Comparison of ENCODE assay signal across 1 cellular context in genomic region chr1:207963429-207964194, GRCh38.
TF ChIP-seq lines count a peak whose summit lies in the region.

No MANE protein-coding gene starts in this region.

TF ChIP-seq in HepG2, 621 proteins besides CTCF, POLR2A, EP300 and RAD21 (continued from another document and continues in another):
- no peak for TF ChIP-seq ZBTB37 (CRISPR knock-in tag; IDR thresholded peaks at IDR 0.05)
- no peak for TF ChIP-seq SNAPC5 (CRISPR knock-in tag; IDR thresholded peaks at IDR 0.05; ENCODE audit: borderline replicate concordance)
- TF ChIP-seq THYN1 (CRISPR knock-in tag; IDR thresholded peaks at IDR 0.05; ENCODE audit: borderline replicate concordance, low read depth): no peak
- no peak for TF ChIP-seq ZNF44 (CRISPR knock-in tag; IDR thresholded peaks at IDR 0.05)
- TF ChIP-seq TCF12 (IDR thresholded peaks at IDR 0.05): no peak
- TF ChIP-seq TCF12 (CRISPR knock-in tag; IDR thresholded peaks at IDR 0.05): 0 out of 2 replicates have a peak, but pooled peaks have one; percentile 45
- peak; percentile 59 for TF ChIP-seq PHF20 (CRISPR knock-in tag; IDR thresholded peaks at IDR 0.05)
- TF ChIP-seq MTERF4 (CRISPR knock-in tag; IDR thresholded peaks at IDR 0.05): peak; percentile 22; the same call in 1 of the 2 replicates
- no peak; the same call in 1 of the 2 replicates for TF ChIP-seq ZNF704 (CRISPR knock-in tag; IDR thresholded peaks at IDR 0.05; ENCODE audit: borderline replicate concordance)
- TF ChIP-seq PAWR (CRISPR knock-in tag; IDR thresholded peaks at IDR 0.05; ENCODE audit: borderline replicate concordance): no peak
- no peak for TF ChIP-seq KLF9 (CRISPR knock-in tag; IDR thresholded peaks at IDR 0.05; ENCODE audit: low read depth)
- no peak for TF ChIP-seq FOXA1 (IDR thresholded peaks at IDR 0.05)
- peak; percentile 92 for TF ChIP-seq FOXA1 (CRISPR knock-in tag; IDR thresholded peaks at IDR 0.05)
- 0 out of 2 replicates have a peak, but pooled peaks have one; percentile 51 for TF ChIP-seq THAP9 (CRISPR knock-in tag; IDR thresholded peaks at IDR 0.05; ENCODE audit: borderline replicate concordance)
- peak; percentile 24 for TF ChIP-seq CBX1 (IDR thresholded peaks at IDR 0.05; ENCODE audit: low read depth)
- 0 out of 2 replicates have a peak, but pooled peaks have one; percentile 23 for TF ChIP-seq RFXAP (CRISPR knock-in tag; IDR thresholded peaks at IDR 0.05; ENCODE audit: borderline replicate concordance)
- no peak for TF ChIP-seq SIX4 (CRISPR knock-in tag; IDR thresholded peaks at IDR 0.05)
- peak; percentile 69 for TF ChIP-seq THAP11 (CRISPR knock-in tag; IDR thresholded peaks at IDR 0.05)
- TF ChIP-seq DRAP1 (CRISPR knock-in tag; IDR thresholded peaks at IDR 0.05): no peak
- TF ChIP-seq LCORL (IDR thresholded peaks at IDR 0.05): no peak
- peak; percentile 22; the same call in 1 of the 2 replicates for TF ChIP-seq LCORL (CRISPR knock-in tag; IDR thresholded peaks at IDR 0.05)
- 0 out of 2 replicates have a peak, but pooled peaks have one; percentile 65 for TF ChIP-seq NFKBIZ (CRISPR knock-in tag; IDR thresholded peaks at IDR 0.05)
- no peak for TF ChIP-seq MLXIP (CRISPR knock-in tag; IDR thresholded peaks at IDR 0.05; ENCODE audit: borderline replicate concordance)
- TF ChIP-seq SMAD1 (CRISPR knock-in tag; IDR thresholded peaks at IDR 0.05; ENCODE audit: borderline replicate concordance, low read depth): peak; percentile 68; the same call in 1 of the 2 replicates
- TF ChIP-seq ZSCAN9 (CRISPR knock-in tag; IDR thresholded peaks at IDR 0.05; ENCODE audit: borderline replicate concordance): no peak; the same call in 1 of the 2 replicates
- TF ChIP-seq RORA (CRISPR knock-in tag; IDR thresholded peaks at IDR 0.05): no peak
- no peak for TF ChIP-seq ZNF549 (CRISPR knock-in tag; IDR thresholded peaks at IDR 0.05)
- no peak for TF ChIP-seq ZNF317 (CRISPR knock-in tag; IDR thresholded peaks at IDR 0.05)
- no peak for TF ChIP-seq SRSF1 (optimal IDR thresholded peaks at IDR 0.05; ENCODE audit: low read depth, low read length)
- TF ChIP-seq MYPOP (CRISPR knock-in tag; IDR thresholded peaks at IDR 0.05): peak; percentile 79; the same call in 1 of the 2 replicates
- no peak for TF ChIP-seq TRIM24 (CRISPR knock-in tag; IDR thresholded peaks at IDR 0.05)
- TF ChIP-seq ZSCAN21 (CRISPR knock-in tag; IDR thresholded peaks at IDR 0.05; ENCODE audit: borderline replicate concordance): peak; percentile 60; the same call in 1 of the 2 replicates
- TF ChIP-seq IKZF5 (CRISPR knock-in tag; IDR thresholded peaks at IDR 0.05): peak; percentile 83; the same call in 1 of the 2 replicates
- TF ChIP-seq SMYD3 (CRISPR knock-in tag; IDR thresholded peaks at IDR 0.05): no peak
- TF ChIP-seq SPEN (CRISPR knock-in tag; IDR thresholded peaks at IDR 0.05; ENCODE audit: low read depth): peak; percentile 62; the same call in 1 of the 2 replicates
- TF ChIP-seq ZNF556 (CRISPR knock-in tag; IDR thresholded peaks at IDR 0.05; ENCODE audit: borderline replicate concordance): no peak
- TF ChIP-seq ZNF484 (CRISPR knock-in tag; IDR thresholded peaks at IDR 0.05; ENCODE audit: borderline replicate concordance, low read depth): no peak
- TF ChIP-seq ZBTB20 (CRISPR knock-in tag; IDR thresholded peaks at IDR 0.05; ENCODE audit: borderline replicate concordance, low read depth): no peak
- no peak for TF ChIP-seq ZNF552 (CRISPR knock-in tag; IDR thresholded peaks at IDR 0.05; ENCODE audit: borderline replicate concordance)
- no peak for TF ChIP-seq ZXDC (CRISPR knock-in tag; IDR thresholded peaks at IDR 0.05)
- TF ChIP-seq MIXL1 (CRISPR knock-in tag; IDR thresholded peaks at IDR 0.05): no peak
- no peak for TF ChIP-seq ZNF124 (CRISPR knock-in tag; IDR thresholded peaks at IDR 0.05)
- TF ChIP-seq FOXJ3 (CRISPR knock-in tag; IDR thresholded peaks at IDR 0.05; ENCODE audit: borderline replicate concordance): 0 out of 2 replicates have a peak, but pooled peaks have one; percentile 17
- no peak for TF ChIP-seq SYNCRIP (IDR thresholded peaks at IDR 0.05; ENCODE audit: insufficient read depth, low read depth, low read length)
- peak; percentile 58 for TF ChIP-seq MED1 (CRISPR knock-in tag; IDR thresholded peaks at IDR 0.05)
- no peak for TF ChIP-seq SMARCC2 (IDR thresholded peaks at IDR 0.05)
- TF ChIP-seq ATRX (CRISPR knock-in tag; IDR thresholded peaks at IDR 0.05; ENCODE audit: borderline replicate concordance): no peak
- TF ChIP-seq ZNF468 (CRISPR knock-in tag; IDR thresholded peaks at IDR 0.05): no peak
- no peak for TF ChIP-seq ZMYM2 (CRISPR knock-in tag; IDR thresholded peaks at IDR 0.05)
- TF ChIP-seq UBTF (CRISPR knock-in tag; IDR thresholded peaks at IDR 0.05): peak; percentile 91
- TF ChIP-seq PCBP1 (IDR thresholded peaks at IDR 0.05; ENCODE audit: borderline replicate concordance, low read depth, low read length): no peak
- no peak for TF ChIP-seq SUZ12 (IDR thresholded peaks at IDR 0.05; ENCODE audit: low read depth, low read length)
- no peak for TF ChIP-seq SIN3B (IDR thresholded peaks at IDR 0.05; ENCODE audit: low read length)
